ENCODE assay signal across 8 cellular contexts in the genomic region with DNA sequence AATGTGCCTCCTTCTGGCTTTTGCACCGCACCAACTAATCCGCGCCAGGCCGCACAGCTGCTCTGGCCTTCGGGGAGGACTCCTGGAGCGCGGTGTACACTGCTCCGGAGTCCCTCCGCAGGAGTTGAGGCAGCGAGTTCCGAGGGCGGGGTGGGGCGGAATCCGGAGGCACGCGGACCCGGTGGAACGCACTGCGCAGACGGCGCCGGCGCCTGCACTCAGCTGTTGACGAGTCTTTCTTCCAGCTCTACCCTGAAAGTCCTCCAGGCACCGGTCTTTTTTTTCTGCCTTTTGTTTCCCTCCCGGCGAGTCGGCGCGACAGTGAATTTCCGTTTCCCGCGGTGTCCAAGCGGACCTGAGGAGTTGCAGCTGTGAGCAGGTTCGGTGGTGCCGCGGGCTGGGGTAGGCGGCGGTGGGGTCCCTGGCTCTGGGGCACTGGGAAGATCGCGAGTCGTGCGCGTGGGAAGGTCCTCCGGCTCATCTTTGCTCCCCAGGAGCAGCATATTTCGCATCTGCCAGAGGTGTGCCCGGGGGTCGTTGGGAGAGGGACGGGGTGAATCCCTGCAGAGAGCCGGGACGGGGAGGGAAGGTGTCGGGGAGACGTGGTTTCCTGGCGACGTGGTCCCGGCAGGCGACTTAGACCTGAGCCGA. TPM values are rescaled to one million over a fixed set of nuclear protein-coding genes. Genes with fewer than 3 reads are reported as not detected.
DNase-seq lines count a peak whose midpoint lies in the region; ATAC-seq and TF ChIP-seq lines count a peak whose summit lies in the region.

No MANE protein-coding gene starts in this region.

- H4K20me1 ChIP-seq in fibroblast of lung (ENCODE audit: control insufficient read depth, extremely low read depth, insufficient read depth, low read length), result no peaks in the 10 kb centered on the region

- H3K27ac Mint-ChIP-seq in CD14-positive monocyte, result no peak overlapping the region
- H3K27ac Mint-ChIP-seq in naive thymus-derived CD4-positive, alpha-beta T cell, result peak overlapping the region in 4 of 9 donors; percentile 1 to 75 (median 26)

- ATAC-seq in naive thymus-derived CD4-positive, alpha-beta T cell, result peak; percentile 78
- peak; percentile 92 for ATAC-seq in stimulated activated naive CD8-positive, alpha-beta T cell treated with anti-CD3 and anti-CD28 coated beads, Interleukin-15, Interleukin-2, amounts not matched to agents 100 U/mL and 50 U/mL, for 24 hours
- ATAC-seq in HG02973 (IDR thresholded peaks at IDR 0.05; ENCODE audit: unreplicated experiment), result no peak

- peaks cover 50 to 63% (median 56%) of the 10 kb centered on the region in 3 donors for H3K27me3 Mint-ChIP-seq in CD14-positive monocyte (ENCODE audit: low read depth in 3 of 3)
- peaks cover 14 to 76% (median 58%) of the 10 kb centered on the region in 5 donors for H3K27me3 Mint-ChIP-seq in naive thymus-derived CD4-positive, alpha-beta T cell

- no peaks in the 10 kb centered on the region for H3K9me3 ChIP-seq in fibroblast of lung (ENCODE audit: control insufficient read depth, insufficient read depth, low read depth, low read length)
- no peaks in the 10 kb centered on the region for H3K9me3 ChIP-seq in naive thymus-derived CD4-positive, alpha-beta T cell (ENCODE audit: control insufficient read depth in 2 of 3, low read length in 3 of 3)

- H3K9ac ChIP-seq in fibroblast of lung (ENCODE audit: insufficient read depth, low read length), result peak overlapping the region; percentile 60

- DNase-seq in CD14-positive monocyte (ENCODE audit: low spot score) (no peak), HCEC 1CT (peak; percentile 40), NCI-H748 (lab: John Stamatoyannopoulos, UW; ENCODE audit: unreplicated experiment) (peak; percentile 57), fibroblast of lung (ENCODE audit: low read depth in 2 of 2) (peak; percentile 64 to 71)
- peak; percentile 71 to 77 for DNase-seq in activated T-cell treated with anti-CD3 and anti-CD28 coated beads, Interleukin-2, amount 50 U/mL, for 48 hours
- peak; percentile 6 to 61 (median 27) for DNase-seq in naive thymus-derived CD4-positive, alpha-beta T cell
- peak; percentile 61 for DNase-seq in stimulated activated naive CD8-positive, alpha-beta T cell treated with anti-CD3 and anti-CD28 coated beads, Interleukin-15, Interleukin-2, amounts not matched to agents 100 U/mL and 50 U/mL, for 24 hours

- H3K27ac ChIP-seq in fibroblast of lung (ENCODE audit: insufficient read depth, low read length), result no peak overlapping the region
- no peak overlapping the region for H3K27ac ChIP-seq in naive thymus-derived CD4-positive, alpha-beta T cell (ENCODE audit: low read depth, low read length)

- POLR2A ChIA-PET in naive thymus-derived CD4-positive, alpha-beta T cell (lab: Charles Lee), result interaction anchor here (1.0 kb wide), 1 partner anchor 9 kb away, joined by 4 read pairs; no protein-coding TSS in a partner anchor

- peak overlapping the region; percentile 90 for H3K4me2 ChIP-seq in fibroblast of lung (ENCODE audit: extremely low read depth, insufficient read depth, low read length)

- peaks cover 15% of the 10 kb centered on the region for H3K4me1 Mint-ChIP-seq in CD14-positive monocyte
- peaks cover 6 to 24% (median 18%) of the 10 kb centered on the region in 7 donors for H3K4me1 Mint-ChIP-seq in naive thymus-derived CD4-positive, alpha-beta T cell

- H3K79me2 ChIP-seq in fibroblast of lung (ENCODE audit: control insufficient read depth, insufficient read depth, low read length), result no peaks in the 10 kb centered on the region

- peak overlapping the region; percentile 62 to 75 (median 66) for H3K4me3 ChIP-seq in fibroblast of lung (replicated peaks in 1 of 4; ENCODE audit: control extremely low read depth in 1 of 4, insufficient read depth in 1 of 4, low read depth in 3 of 4, low read length in 4 of 4)
- H3K4me3 ChIP-seq in naive thymus-derived CD4-positive, alpha-beta T cell (ENCODE audit: low read length), result peak overlapping the region; percentile 63

- TF ChIP-seq CTCF in CD14-positive monocyte (IDR thresholded peaks at IDR 0.05), result no peak
- TF ChIP-seq CTCF in fibroblast of lung (conservative IDR thresholded peaks at IDR 0.05 in 1 of 2, IDR thresholded peaks at IDR 0.05 in 1 of 2; ENCODE audit: low read depth in 1 of 2, low read length in 2 of 2), result no peak

- H3K36me3 ChIP-seq in fibroblast of lung (ENCODE audit: control insufficient read depth, insufficient read depth, low read length), result no peaks in the 10 kb centered on the region
- H3K36me3 ChIP-seq in naive thymus-derived CD4-positive, alpha-beta T cell (ENCODE audit: control insufficient read depth in 2 of 3, insufficient read depth in 3 of 3, low read length in 3 of 3), result no peaks in the 10 kb centered on the region

- CTCF ChIA-PET in naive thymus-derived CD4-positive, alpha-beta T cell (lab: Charles Lee), result no interaction called here

- peaks cover 3% of the 10 kb centered on the region for H3K4me1 ChIP-seq in fibroblast of lung (ENCODE audit: control insufficient read depth, extremely low read depth, insufficient read depth, low read length)
- no peaks in the 10 kb centered on the region for H3K4me1 ChIP-seq in naive thymus-derived CD4-positive, alpha-beta T cell (ENCODE audit: control insufficient read depth in 2 of 2, insufficient read depth in 2 of 2, low read length in 2 of 2)

- H3K9me3 Mint-ChIP-seq in CD14-positive monocyte, result peaks cover 0 to 14% (median 7%) of the 10 kb centered on the region in 7 donors
- H3K9me3 Mint-ChIP-seq in naive thymus-derived CD4-positive, alpha-beta T cell, result no peaks in the 10 kb centered on the region

- no peaks in the 10 kb centered on the region for H3K27me3 ChIP-seq in fibroblast of lung (ENCODE audit: control insufficient read depth, insufficient read depth, low read length)
- no peaks in the 10 kb centered on the region for H3K27me3 ChIP-seq in naive thymus-derived CD4-positive, alpha-beta T cell (ENCODE audit: control insufficient read depth in 2 of 2, insufficient read depth in 2 of 2, low read length in 2 of 2)

- H3K4me3 Mint-ChIP-seq in CD14-positive monocyte, result peak overlapping the region; percentile 83 to 97
- peak overlapping the region; percentile 75 to 95 (median 88) for H3K4me3 Mint-ChIP-seq in naive thymus-derived CD4-positive, alpha-beta T cell

- H2AFZ ChIP-seq in fibroblast of lung (ENCODE audit: low read length), result peak overlapping the region; percentile 91

- H3K36me3 Mint-ChIP-seq in CD14-positive monocyte, result peaks cover 1 to 3% of the 10 kb centered on the region in 2 donors
- H3K36me3 Mint-ChIP-seq in naive thymus-derived CD4-positive, alpha-beta T cell, result no peaks in the 10 kb centered on the region

- intact Hi-C loops in CD14-positive monocyte (cut with micrococcal nuclease), result no loop called here
- intact Hi-C loops in naive thymus-derived CD4-positive, alpha-beta T cell (cut with micrococcal nuclease), result no loop called here

RNA-seq across cellular contexts. Expression of a gene that starts 44.1 kb away (rescaled TPM):
- polyA plus RNA-seq in CD14-positive monocyte, result 1 to 10 TPM in 1 of 2 donors, under 1 TPM in 1; 0.84 to 1.2 TPM
- not detected in 2 replicates for total RNA-seq in fibroblast of lung
- polyA plus RNA-seq in fibroblast of lung, result not detected in 2 replicates
- not detected in 2 replicates for polyA plus RNA-seq in fibroblast of lung (2012)
- polyA minus RNA-seq in fibroblast of lung (ENCODE audit: low replicate concordance), result not detected in 2 replicates
- under 1 TPM in 1 of 5 experiments, not detected in 4; 0.59 TPM for total RNA-seq in naive thymus-derived CD4-positive, alpha-beta T cell
- not detected for polyA plus RNA-seq in naive thymus-derived CD4-positive, alpha-beta T cell
